ENCODE assay signal across 8 cellular contexts in the genomic region with DNA sequence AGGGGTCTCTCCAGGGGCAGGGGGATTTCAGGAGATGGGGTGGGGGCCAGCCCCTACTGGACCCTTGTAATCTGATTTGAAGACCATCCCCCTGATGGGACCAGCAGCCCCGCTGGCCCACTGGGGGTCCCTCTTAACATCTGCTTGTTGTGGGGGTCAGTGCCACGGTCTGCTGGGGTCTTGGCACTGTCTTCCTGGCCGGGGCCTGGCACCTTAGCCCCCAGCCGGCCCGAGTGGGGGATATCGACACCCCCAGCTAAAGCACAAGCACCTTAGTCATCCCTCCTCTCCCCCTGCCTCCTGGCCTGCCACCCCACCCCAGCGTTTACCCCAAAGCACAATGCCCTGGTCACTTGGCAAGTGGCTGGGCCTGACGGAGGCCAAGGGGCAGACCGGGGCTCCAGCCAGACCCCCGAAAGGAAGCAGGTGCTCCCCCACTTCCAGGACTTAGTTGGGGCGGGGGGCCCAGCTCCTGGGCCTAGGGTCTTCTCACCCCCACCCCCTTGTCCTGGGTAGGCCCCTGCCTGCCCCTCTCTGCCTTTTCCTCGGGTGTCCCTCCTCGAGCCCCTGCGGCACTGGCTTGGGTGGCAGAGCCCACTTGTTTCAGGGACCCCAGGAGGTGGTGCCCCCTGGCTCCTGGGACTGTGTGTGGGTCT. TPM values are rescaled to one million over a fixed set of nuclear protein-coding genes. Genes with fewer than 3 reads are reported as not detected.
A peak's percentile ranks its signal among the peaks of the same experiment; 100 is the strongest.
DNase-seq lines count a peak whose midpoint lies in the region; ATAC-seq and FAIRE-seq lines count a peak whose summit lies in the region.

No MANE protein-coding gene starts in this region.

- H3K9me3 ChIP-seq in GM23248 (ENCODE audit: low read depth) (no peaks in the 10 kb centered on the region), right cardiac atrium (ENCODE audit: control insufficient read depth, low read length) (no peaks in the 10 kb centered on the region), small intestine (ENCODE audit: control insufficient read depth, low read depth) (no peaks in the 10 kb centered on the region)

- in situ Hi-C loops in GM23248 (cut with MboI), result no loop called here
- in situ Hi-C loops in G401 (cut with HindIII; ENCODE audit: low sequenced_read_pairs), result no loop called here

- intact Hi-C loops in right cardiac atrium (cut with DNase I), result loop anchor here in 1 of 4 donors (10.0 kb wide), 1 partner anchor 166 kb away; no protein-coding TSS in a partner anchor

- 77 to 84% methylated on average over 9 to 14 of the region's 14 CpGs for WGBS in GM23248 (ENCODE audit: low coverage in 1 of 2, low lambda C conversion rate in 2 of 2, missing lambda C conversion rate in 2 of 2), 2 experiments
- 80% methylated on average over 14 of the region's 14 CpGs for WGBS in right cardiac atrium
- WGBS in small intestine, 3 donors, result 71 to 78% (median 77%) methylated on average over 9 to 14 of the region's 14 CpGs

- no peak overlapping the region for H3K4me3 Mint-ChIP-seq in activated CD4-positive, alpha-beta memory T cell treated with anti-CD3 and anti-CD28 coated beads, Interleukin-2, amount 10 ng/mL, durations not matched to agents 7 days and 5 days

- H3K27ac Mint-ChIP-seq in activated CD4-positive, alpha-beta memory T cell treated with anti-CD3 and anti-CD28 coated beads, Interleukin-2, amount 10 ng/mL, durations not matched to agents 7 days and 5 days, result peak overlapping the region; percentile 47

- H3K4me2 ChIP-seq in GM23248 (ENCODE audit: unreplicated experiment), result no peak overlapping the region

- H3K9ac ChIP-seq in GM23248, result peak overlapping the region; percentile 99

- no peak overlapping the region for H2AFZ ChIP-seq in GM23248

- no peaks in the 10 kb centered on the region for H3K9me3 Mint-ChIP-seq in activated CD4-positive, alpha-beta memory T cell treated with anti-CD3 and anti-CD28 coated beads, Interleukin-2, amount 10 ng/mL, durations not matched to agents 7 days and 5 days

- H3K79me2 ChIP-seq in GM23248 (ENCODE audit: insufficient read depth), result peaks cover 31% of the 10 kb centered on the region

- peaks cover 22% of the 10 kb centered on the region for H3F3A ChIP-seq in GM23248 (ENCODE audit: insufficient read depth)

- POLR2A ChIA-PET in activated CD4-positive, alpha-beta memory T cell treated with anti-CD3 and anti-CD28 coated beads, Interleukin-2, amount 10 ng/mL, durations not matched to agents 7 days and 5 days (lab: Charles Lee), result interaction anchor here (1.2 to 2.8 kb wide), 3 partner anchors 8 to 126 kb away, joined by 3 to 51 read pairs (median 4); a partner anchor contains a TSS

- peaks cover 41% of the 10 kb centered on the region for H3K36me3 Mint-ChIP-seq in activated CD4-positive, alpha-beta memory T cell treated with anti-CD3 and anti-CD28 coated beads, Interleukin-2, amount 10 ng/mL, durations not matched to agents 7 days and 5 days (ENCODE audit: low read depth)

- no peaks in the 10 kb centered on the region for H4K20me1 ChIP-seq in GM23248 (ENCODE audit: insufficient read depth)

- H3K9me2 ChIP-seq in GM23248 (ENCODE audit: insufficient read depth), result no peaks in the 10 kb centered on the region

- H3K27ac ChIP-seq in GM23248, result peak overlapping the region; percentile 100
- H3K27ac ChIP-seq in right cardiac atrium (ENCODE audit: low read length), result no peak overlapping the region
- H3K27ac ChIP-seq in small intestine (ENCODE audit: low read depth in 1 of 2, low read length in 1 of 2), result peak overlapping the region; percentile 42 to 54

- FAIRE-seq in small intestine (lab: Jason Lieb, UNC), result no peak

- no peak for ATAC-seq in right cardiac atrium
- ATAC-seq in HG03460 (IDR thresholded peaks at IDR 0.05; ENCODE audit: unreplicated experiment), result no peak
- ATAC-seq in HG02642 (IDR thresholded peaks at IDR 0.05; ENCODE audit: poor library complexity, unreplicated experiment), result no peak

- H3K4me1 ChIP-seq in GM23248 (ENCODE audit: insufficient read depth) (0 out of 2 replicates have a peak, but pooled peaks cover 22% of the 10 kb centered on the region), right cardiac atrium (ENCODE audit: control insufficient read depth, insufficient read depth, low read length) (peaks cover 6% of the 10 kb centered on the region), small intestine (ENCODE audit: control insufficient read depth in 2 of 2, insufficient read depth in 1 of 2, low read depth in 1 of 2, low read length in 1 of 2) (peaks cover 10 to 18% of the 10 kb centered on the region in 2 donors)

- no peaks in the 10 kb centered on the region for H3K36me3 ChIP-seq in GM23248 (ENCODE audit: low read depth)
- H3K36me3 ChIP-seq in small intestine (ENCODE audit: control insufficient read depth in 2 of 2, insufficient read depth in 2 of 2, low read length in 2 of 2), result peaks cover 0 to 2% of the 10 kb centered on the region in 2 donors

- H3K4me3 ChIP-seq in GM23248, result no peak overlapping the region
- no peak overlapping the region for H3K4me3 ChIP-seq in right cardiac atrium (ENCODE audit: low read length)
- peak overlapping the region in 1 of 2 donors; percentile 49 for H3K4me3 ChIP-seq in small intestine (ENCODE audit: low read depth in 1 of 2, low read length in 2 of 2)

- DNase-seq in GM23248 (no peak), right cardiac atrium (peak; percentile 27 to 62 (median 60)), small intestine (no peak), NCI-H2081 (lab: John Stamatoyannopoulos, UW) (no peak), G401 (ENCODE audit: low spot score) (no peak)
- no peak for DNase-seq in activated CD4-positive, alpha-beta memory T cell treated with anti-CD3 and anti-CD28 coated beads, Interleukin-2, amount 10 ng/mL, durations not matched to agents 7 days and 5 days

- H3K4me1 Mint-ChIP-seq in activated CD4-positive, alpha-beta memory T cell treated with anti-CD3 and anti-CD28 coated beads, Interleukin-2, amount 10 ng/mL, durations not matched to agents 7 days and 5 days, result peaks cover 45% of the 10 kb centered on the region

- H3K27me3 Mint-ChIP-seq in activated CD4-positive, alpha-beta memory T cell treated with anti-CD3 and anti-CD28 coated beads, Interleukin-2, amount 10 ng/mL, durations not matched to agents 7 days and 5 days, result no peaks in the 10 kb centered on the region

- CTCF ChIA-PET in activated CD4-positive, alpha-beta memory T cell treated with anti-CD3 and anti-CD28 coated beads, Interleukin-2, amount 10 ng/mL, durations not matched to agents 7 days and 5 days (lab: Charles Lee), result interaction anchor here (1.5 to 1.9 kb wide), 2 partner anchors 12 to 25 kb away, joined by 4 to 8 read pairs; a partner anchor contains a TSS

- H3K27me3 ChIP-seq in GM23248 (replicated peaks; ENCODE audit: insufficient read depth), result no peaks in the 10 kb centered on the region
- H3K27me3 ChIP-seq in right cardiac atrium (ENCODE audit: control insufficient read depth, insufficient read depth), result no peaks in the 10 kb centered on the region
- no peaks in the 10 kb centered on the region for H3K27me3 ChIP-seq in small intestine (ENCODE audit: control insufficient read depth in 2 of 2, insufficient read depth in 2 of 2, low read length in 2 of 2)

RNA-seq across cellular contexts. Expression of a gene that starts 1.4 kb away (rescaled TPM):
- 20.4 and 23.8 TPM in 2 replicates for total RNA-seq in GM23248 (2014; rRNA removed; shearing (Covaris generic))
- polyA plus RNA-seq in GM23248 (2016; fragmentation: Nextera tagmentation; extraction: Ambion mirVana), result 27.8 and 28.1 TPM in 2 replicates
- 10 to 100 TPM; 37.5 to 37.8 TPM for total RNA-seq in activated CD4-positive, alpha-beta memory T cell treated with anti-CD3 and anti-CD28 coated beads, Interleukin-2, amount 10 ng/mL, durations not matched to agents 7 days and 5 days
- 10 to 100 TPM; 29.2 to 37.6 (median 31.1) TPM for total RNA-seq in right cardiac atrium
- polyA plus RNA-seq in right cardiac atrium, result 12.3 TPM
- 10 to 100 TPM; 12.6 to 23.5 (median 20.8) TPM for polyA plus RNA-seq in small intestine
- 14.8 and 17.4 TPM in 2 replicates for total RNA-seq in G401 (2014; rRNA removed; shearing (Covaris generic))

RNA-seq across cellular contexts. Expression of a gene that starts 24.1 kb away (rescaled TPM):
- 65.3 and 90.6 TPM in 2 replicates for total RNA-seq in GM23248 (2014; rRNA removed; shearing (Covaris generic))
- polyA plus RNA-seq in GM23248 (2016; fragmentation: Nextera tagmentation; extraction: Ambion mirVana) (130 and 134 TPM in 2 replicates), right cardiac atrium (56.7 TPM), small intestine (100 to 1,000 TPM in 2 of 3 donors, 10 to 100 TPM in 1; 78.1 to 212 (median 185) TPM)
- 100 to 1,000 TPM; 149 TPM for total RNA-seq in activated CD4-positive, alpha-beta memory T cell treated with anti-CD3 and anti-CD28 coated beads, Interleukin-2, amount 10 ng/mL, durations not matched to agents 7 days and 5 days
- 10 to 100 TPM; 46.7 to 56.1 (median 52.1) TPM for total RNA-seq in right cardiac atrium
- 70.0 and 93.2 TPM in 2 replicates for total RNA-seq in G401 (2014; rRNA removed; shearing (Covaris generic))

RNA-seq across cellular contexts. Expression of a gene that starts 24.4 kb away (rescaled TPM):
- 25.0 and 38.2 TPM in 2 replicates for total RNA-seq in GM23248 (2014; rRNA removed; shearing (Covaris generic))
- 48.7 and 49.7 TPM in 2 replicates for polyA plus RNA-seq in GM23248 (2016; fragmentation: Nextera tagmentation; extraction: Ambion mirVana)
- 10 to 100 TPM; 56.3 to 57.1 TPM for total RNA-seq in activated CD4-positive, alpha-beta memory T cell treated with anti-CD3 and anti-CD28 coated beads, Interleukin-2, amount 10 ng/mL, durations not matched to agents 7 days and 5 days
- 100 to 1,000 TPM; 199 to 229 (median 206) TPM for total RNA-seq in right cardiac atrium
- polyA plus RNA-seq in right cardiac atrium, result 222 TPM
- polyA plus RNA-seq in small intestine, result 100 to 1,000 TPM; 104 to 194 (median 160) TPM
- 58.1 and 84.4 TPM in 2 replicates for total RNA-seq in G401 (2014; rRNA removed; shearing (Covaris generic))

RNA-seq across cellular contexts. Expression of a gene that starts 49.0 kb away (rescaled TPM):
- total RNA-seq in GM23248 (2014; rRNA removed; shearing (Covaris generic)), result not detected in 2 replicates
- polyA plus RNA-seq in GM23248 (2016; fragmentation: Nextera tagmentation; extraction: Ambion mirVana), result not detected in 2 replicates
- not detected for total RNA-seq in activated CD4-positive, alpha-beta memory T cell treated with anti-CD3 and anti-CD28 coated beads, Interleukin-2, amount 10 ng/mL, durations not matched to agents 7 days and 5 days
- total RNA-seq in right cardiac atrium, result not detected
- not detected for polyA plus RNA-seq in right cardiac atrium
- polyA plus RNA-seq in small intestine, result 1,000 to 10,000 TPM in 2 of 3 donors, 100 to 1,000 TPM in 1; 659 to 2,061 (median 1,209) TPM
- not detected in 2 replicates for total RNA-seq in G401 (2014; rRNA removed; shearing (Covaris generic))

Comparison
In these comparisons a context has a peak if more than half of its experiments do, and no peak if none do; other contexts are left out.
1. DNase-seq: peak in right cardiac atrium (3 of 3); none in GM23248 (single experiment), activated CD4-positive, alpha-beta memory T cell treated with anti-CD3 and anti-CD28 coated beads, Interleukin-2, amount 10 ng/mL, durations not matched to agents 7 days and 5 days (single experiment), small intestine (single experiment), NCI-H2081 (0 of 2) and G401 (single experiment).